ENCODE assay signal across 25 cellular contexts in genomic region chr18:73790582-73790981, GRCh38.
DNase-seq lines count a peak whose midpoint lies in the region; ATAC-seq and TF ChIP-seq lines count a peak whose summit lies in the region.
"Had no signal": no experiment of that assay in that cellular context is flagged by ENCODE, and none has a peak within 500 bp of the region (broad histone marks: within the 10 kb centered on the region; RNA-seq: fewer than 3 reads in every experiment).

No MANE protein-coding gene starts in this region.

- peaks cover 9% of the 10 kb centered on the region for H3K4me1 ChIP-seq in IMR-90 (ENCODE audit: control insufficient read depth, insufficient read depth, low read length)
- H3K4me1 ChIP-seq in adipocyte (ENCODE audit: control insufficient read depth, insufficient read depth, low read length) = peaks cover 6% of the 10 kb centered on the region
- peaks cover 13% of the 10 kb centered on the region for H3K4me1 ChIP-seq in suprapubic skin
- H3K4me1 ChIP-seq: A549; BLaER1 treated with 17β-estradiol and CSF1 and Interleukin-3, amounts not matched to agents 10 nM and 100 nM; Peyer's patch; SJCRH30 had no signal

- H3K9me1 ChIP-seq in IMR-90 (ENCODE audit: insufficient read depth, low read length) = no peaks in the 10 kb centered on the region

- in situ Hi-C loops in IMR-90 (cut with MboI; ENCODE audit: low sequenced_read_pairs) = no loop called here

- H3K4me3 ChIP-seq in IMR-90 (ENCODE audit: insufficient read depth, low read depth, low read length) (no peak overlapping the region), adipocyte (ENCODE audit: low read length) (no peak overlapping the region), foreskin fibroblast (ENCODE audit: low read depth in 1 of 2, low read length in 2 of 2) (no peak overlapping the region), suprapubic skin (no peak overlapping the region)
- H3K4me3 ChIP-seq: A549; BLaER1 treated with 17β-estradiol and CSF1 and Interleukin-3, amounts not matched to agents 10 nM and 100 nM; GM23248; Peyer's patch; SJCRH30 had no signal

- ATAC-seq in IMR-90 (ENCODE audit: low read depth) (peak; percentile 21; the same call in 1 of the 2 replicates), GM18511 (IDR thresholded peaks at IDR 0.05; ENCODE audit: unreplicated experiment) (no peak)
- ATAC-seq: A549, Right ventricle myocardium inferior had no signal

- H2BK120ac ChIP-seq in IMR-90 (ENCODE audit: low read depth, low read length) = no peak overlapping the region

- no peak overlapping the region for H3K56ac ChIP-seq in IMR-90 (ENCODE audit: extremely low read depth, insufficient read depth, low read length)

- H4K20me1 ChIP-seq in IMR-90 (ENCODE audit: insufficient read depth, low read length) = no peaks in the 10 kb centered on the region
- H4K20me1 ChIP-seq: BLaER1 treated with 17β-estradiol and CSF1 and Interleukin-3, amounts not matched to agents 10 nM and 100 nM had no signal

- H3K27ac ChIP-seq in IMR-90 (ENCODE audit: insufficient read depth, low read length) (no peak overlapping the region), suprapubic skin (peak overlapping the region; percentile 10)
- H3K27ac ChIP-seq: A549; BLaER1 treated with 17β-estradiol and CSF1 and Interleukin-3, amounts not matched to agents 10 nM and 100 nM; GM23248; Peyer's patch; SJCRH30 had no signal

- H2BK5ac ChIP-seq in IMR-90 (ENCODE audit: low read depth, low read length, poor library complexity, severe bottlenecking) = no peak overlapping the region

- no peak overlapping the region for H2BK15ac ChIP-seq in IMR-90 (ENCODE audit: low read depth, low read length)

- TF ChIP-seq RAD21 in IMR-90 (IDR thresholded peaks at IDR 0.05; ENCODE audit: low read length) = no peak

- TF ChIP-seq POLR2A in IMR-90 (IDR thresholded peaks at IDR 0.05; ENCODE audit: low read depth, low read length) (no peak), suprapubic skin (IDR thresholded peaks at IDR 0.05) (no peak)

- no peak overlapping the region for H3K4ac ChIP-seq in IMR-90 (ENCODE audit: low read depth, low read length)

- H3K9me3 ChIP-seq in IMR-90 (ENCODE audit: control insufficient read depth, insufficient read depth, low read length) (no peaks in the 10 kb centered on the region), adipocyte (ENCODE audit: control insufficient read depth, low read length) (no peaks in the 10 kb centered on the region), suprapubic skin (no peaks in the 10 kb centered on the region)
- H3K9me3 ChIP-seq: A549, Caco-2, Peyer's patch, SJCRH30 had no signal

- H3K36me3 ChIP-seq in IMR-90 (ENCODE audit: control insufficient read depth, insufficient read depth, low read length) (no peaks in the 10 kb centered on the region), adipocyte (ENCODE audit: control insufficient read depth, insufficient read depth, low read length, severe bottlenecking) (no peaks in the 10 kb centered on the region), suprapubic skin (no peaks in the 10 kb centered on the region)
- H3K36me3 ChIP-seq: BLaER1 treated with 17β-estradiol and CSF1 and Interleukin-3, amounts not matched to agents 10 nM and 100 nM; Peyer's patch; SJCRH30 had no signal

- no peak overlapping the region for H3K9ac ChIP-seq in IMR-90 (ENCODE audit: low read depth, low read length)
- no peak overlapping the region for H3K9ac ChIP-seq in adipocyte (ENCODE audit: low read length)
- H3K9ac ChIP-seq: BLaER1 treated with 17β-estradiol and CSF1 and Interleukin-3, amounts not matched to agents 10 nM and 100 nM; GM23248 had no signal

- H4K5ac ChIP-seq in IMR-90 (ENCODE audit: low read depth, low read length) = no peak overlapping the region

- no TSS peak for BruUV-seq in IMR-90 (replicated peaks; lab: Mats Ljungman, UMichigan)

- no peaks in the 10 kb centered on the region for H3K79me1 ChIP-seq in IMR-90 (ENCODE audit: low read depth in 1 of 2, low read length in 2 of 2)

- no peak overlapping the region; the same call in 1 of the 2 replicates for H3K14ac ChIP-seq in IMR-90 (replicated peaks; ENCODE audit: low read depth, low read length)

- POLR2A ChIA-PET in IMR-90 (lab: Charles Lee; ENCODE audit: unreplicated experiment) = no interaction called here

- H2AFZ ChIP-seq in IMR-90 (replicated peaks; ENCODE audit: low read length, poor library complexity) = no peak overlapping the region
- H2AFZ ChIP-seq: GM23248 had no signal

- H3K4me2 ChIP-seq in IMR-90 (ENCODE audit: low read depth, low read length) = no peak overlapping the region
- H3K4me2 ChIP-seq: A549; BLaER1 treated with 17β-estradiol and CSF1 and Interleukin-3, amounts not matched to agents 10 nM and 100 nM had no signal

- dilution Hi-C loops in IMR-90 (cut with HindIII; ENCODE audit: low sequenced_read_pairs, unreplicated experiment) = no loop called here

- no peak overlapping the region for H3K18ac ChIP-seq in IMR-90 (ENCODE audit: low read depth, low read length)

- H3K27me3 ChIP-seq in IMR-90 (ENCODE audit: control insufficient read depth, insufficient read depth, low read length) (no peaks in the 10 kb centered on the region), adipocyte (replicated peaks; ENCODE audit: control insufficient read depth, insufficient read depth, low read length) (no peaks in the 10 kb centered on the region), suprapubic skin (no peaks in the 10 kb centered on the region)
- H3K27me3 ChIP-seq: BLaER1 treated with 17β-estradiol and CSF1 and Interleukin-3, amounts not matched to agents 10 nM and 100 nM; Peyer's patch; SJCRH30 had no signal

- H2AK5ac ChIP-seq in IMR-90 (ENCODE audit: low read depth, low read length) = no peak overlapping the region

- TF ChIP-seq CTCF in IMR-90 (conservative IDR thresholded peaks at IDR 0.05; ENCODE audit: low read depth, low read length) (no peak), foreskin fibroblast (IDR thresholded peaks at IDR 0.05; ENCODE audit: low read depth, low read length) (no peak), suprapubic skin (IDR thresholded peaks at IDR 0.05) (no peak)

- H3K23ac ChIP-seq in IMR-90 (ENCODE audit: low read depth, low read length) = no peak overlapping the region

- H2AK9ac ChIP-seq in IMR-90 (replicated peaks; ENCODE audit: low read depth, low read length, poor library complexity) = no peak overlapping the region

- no CpG with 5 or more reads among the region's 1 CpG for WGBS in IMR-90 (ENCODE audit: extremely low coverage in 2 of 2, insufficient read length in 1 of 2), 2 experiments
- WGBS in suprapubic skin = 56% methylated on average over 1 of the region's 1 CpG

- DNase-seq in IMR-90 (no peak), adipocyte (ENCODE audit: low read depth) (peak; percentile 38), foreskin fibroblast (peak; percentile 21 to 27), suprapubic skin (ENCODE audit: low spot score in 2 of 2) (no peak), A172 (ENCODE audit: low spot score) (no peak), activated gamma-delta T cell treated with Interleukin-2 at 50 U/mL for 16 hours (no peak)
- DNase-seq: AML-193; Caco-2; CD4-positive, alpha-beta T cell; H7; KG1; MM.1S; NCI-H1417; NCI-H1694; NCI-H2029 treated with DMSO at 0.1 percent for 48 hours; NCI-H2227 treated with DMSO at 0.1 percent for 48 hours; NCI-H510A; NCI-H69; Peyer's patch; SJCRH30 had no signal

- H2BK20ac ChIP-seq in IMR-90 (ENCODE audit: low read depth, low read length) = 0 out of 2 replicates have a peak overlapping the region, but pooled peaks have one; percentile 1

- CTCF ChIA-PET in IMR-90 (lab: Yijun Ruan, JAX) = no interaction called here

- intact Hi-C loops in IMR-90 (cut with micrococcal nuclease) = no loop called here

- TF ChIP-seq EP300 in suprapubic skin (IDR thresholded peaks at IDR 0.05) = no peak

- no peak overlapping the region for H4K8ac ChIP-seq in IMR-90 (ENCODE audit: low read depth in 2 of 2, low read length in 2 of 2)

- H4K91ac ChIP-seq in IMR-90 (ENCODE audit: insufficient read depth, low read depth, low read length) = no peak overlapping the region

TF ChIP-seq in IMR-90, 13 proteins besides CTCF, POLR2A, EP300 and RAD21:
- TF ChIP-seq ELK1 (IDR thresholded peaks at IDR 0.05; ENCODE audit: borderline replicate concordance, low read depth, low read length) (no peak), RFX5 (IDR thresholded peaks at IDR 0.05; ENCODE audit: low read depth, low read length) (no peak), BHLHE40 (IDR thresholded peaks at IDR 0.05; ENCODE audit: low read depth, low read length) (no peak), MAFK (IDR thresholded peaks at IDR 0.05; ENCODE audit: low read depth, low read length) (no peak), FOS (IDR thresholded peaks at IDR 0.05; ENCODE audit: low read depth, low read length) (no peak), MAZ (IDR thresholded peaks at IDR 0.05; ENCODE audit: borderline replicate concordance, low read depth, low read length) (no peak), MXI1 (IDR thresholded peaks at IDR 0.05; ENCODE audit: borderline replicate concordance, low read depth, low read length) (no peak), CEBPB (IDR thresholded peaks at IDR 0.05; ENCODE audit: low read depth, low read length) (no peak), RCOR1 (IDR thresholded peaks at IDR 0.05; ENCODE audit: insufficient replicate concordance, low read length) (no peak), CHD1 (IDR thresholded peaks at IDR 0.05; ENCODE audit: low read depth, low read length) (no peak), NFE2L2 (IDR thresholded peaks at IDR 0.05; ENCODE audit: low read depth, low read length) (no peak), SMC3 (IDR thresholded peaks at IDR 0.05; ENCODE audit: low read depth, low read length) (no peak)
- TF ChIP-seq, protein P1, sequence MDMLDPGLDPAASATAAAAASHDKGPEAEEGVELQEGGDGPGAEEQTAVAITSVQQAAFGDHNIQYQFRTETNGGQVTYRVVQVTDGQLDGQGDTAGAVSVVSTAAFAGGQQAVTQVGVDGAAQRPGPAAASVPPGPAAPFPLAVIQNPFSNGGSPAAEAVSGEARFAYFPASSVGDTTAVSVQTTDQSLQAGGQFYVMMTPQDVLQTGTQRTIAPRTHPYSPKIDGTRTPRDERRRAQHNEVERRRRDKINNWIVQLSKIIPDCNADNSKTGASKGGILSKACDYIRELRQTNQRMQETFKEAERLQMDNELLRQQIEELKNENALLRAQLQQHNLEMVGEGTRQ (IDR thresholded peaks at IDR 0.05; ENCODE audit: low read depth, low read length) = no peak

Comparison
In these comparisons a context has a peak if more than half of its experiments do, and no peak if none do; other contexts are left out.
1. DNase-seq: peak in adipocyte (single experiment) and foreskin fibroblast (2 of 2); none in IMR-90 (single experiment), suprapubic skin (0 of 2), A172 (single experiment) and activated gamma-delta T cell treated with Interleukin-2 at 50 U/mL for 16 hours (single experiment).